In the genomic region with DNA sequence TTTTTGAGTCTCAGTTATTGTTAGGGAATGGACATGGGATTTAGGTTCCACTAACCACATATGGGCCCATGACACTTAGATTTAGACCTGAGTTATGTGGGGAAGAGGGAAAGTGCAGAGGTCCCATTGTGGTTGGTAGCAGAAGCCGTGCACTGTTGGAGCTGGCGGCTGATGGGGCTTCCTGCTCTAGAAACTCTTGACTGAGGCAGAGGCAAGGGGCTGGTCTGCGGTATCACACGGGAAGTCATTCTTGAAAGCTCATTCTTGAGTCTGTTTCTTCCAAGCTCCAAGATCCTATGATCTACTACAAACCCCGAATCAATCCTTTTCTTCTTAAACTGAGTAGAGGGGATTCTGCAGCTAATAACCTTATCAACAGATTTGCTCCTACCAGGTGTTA, we compare ENCODE assay signal across 13 cellular contexts. TPM values are rescaled to one million over a fixed set of nuclear protein-coding genes. Genes with fewer than 3 reads are reported as not detected.
A peak's percentile ranks its signal among the peaks of the same experiment; 100 is the strongest.
DNase-seq lines count a peak whose midpoint lies in the region; ATAC-seq, FAIRE-seq and TF ChIP-seq lines count a peak whose summit lies in the region.
"Had no signal": no experiment of that assay in that cellular context is flagged by ENCODE, and none has a peak within 500 bp of the region (broad histone marks: within the 10 kb centered on the region; RNA-seq: fewer than 3 reads in every experiment).

No MANE protein-coding gene starts in this region.

- H3K9me3 ChIP-seq in HepG2 (ENCODE audit: low read length), result no peaks in the 10 kb centered on the region
- H3K9me3 ChIP-seq: A549 had no signal

- peak; percentile 21 for DNase-seq in activated CD4-positive, alpha-beta T cell treated with anti-CD3 and anti-CD28 coated beads for 48 hours
- no peak for DNase-seq in activated CD4-positive, alpha-beta T cell treated with anti-CD3 and anti-CD28 coated beads for 1 hour
- DNase-seq in OCI-M1 (lab: John Stamatoyannopoulos, UW) (peak; percentile 9), HepG2 (ENCODE audit: low spot score) (no peak), NAMALWA (ENCODE audit: low spot score) (no peak), nucleus accumbens (lab: John Stamatoyannopoulos, UW) (no peak)
- peak; percentile 24 for DNase-seq in activated effector memory CD4-positive, alpha-beta T cell treated with Interleukin-2 at 50 U/mL for 16 hours
- peak; percentile 26 for DNase-seq in stimulated activated CD4-positive, alpha-beta T cell treated with anti-CD3 and anti-CD28 coated beads, Interleukin-4, amount 100 ng/mL, for 24 hours
- DNase-seq: aorta, dermis blood vessel endothelial cell, NCI-H2171 treated with DMSO at 0.1 percent for 48 hours had no signal

- no peaks in the 10 kb centered on the region for H3K36me3 ChIP-seq in HepG2 (replicated peaks in 1 of 2; ENCODE audit: control insufficient read depth in 1 of 2, insufficient read depth in 2 of 2, low read length in 2 of 2)

- H3K4me3 ChIP-seq in HepG2 (replicated peaks in 1 of 3; ENCODE audit: insufficient read depth in 1 of 3, low read depth in 2 of 3, low read length in 3 of 3), result no peak overlapping the region
- H3K4me3 ChIP-seq: A549 had no signal

- no peaks in the 10 kb centered on the region for H3K4me1 ChIP-seq in HepG2 (ENCODE audit: insufficient read depth, low read length)
- H3K4me1 ChIP-seq: A549 had no signal

- no peak for TF ChIP-seq RAD21 in HepG2 (CRISPR knock-in tag; IDR thresholded peaks at IDR 0.05)

- no peak overlapping the region for H2AFZ ChIP-seq in HepG2 (ENCODE audit: low read length)

- H3K27ac ChIP-seq in HepG2 (ENCODE audit: extremely low read length, insufficient read depth, low read length), result no peak overlapping the region
- H3K27ac ChIP-seq: A549 had no signal

- H3K9ac ChIP-seq in HepG2 (ENCODE audit: insufficient read depth, low read depth, low read length), result no peak overlapping the region

- no peak for TF ChIP-seq CTCF in HepG2 (CRISPR knock-in tag; IDR thresholded peaks at IDR 0.05)

- no peak for TF ChIP-seq EP300 in HepG2 (IDR thresholded peaks at IDR 0.05; ENCODE audit: low read depth in 2 of 2, low read length in 2 of 2)
- TF ChIP-seq EP300 in HepG2 (CRISPR knock-in tag; IDR thresholded peaks at IDR 0.05; ENCODE audit: borderline replicate concordance), result no peak

- BruUV-seq in HepG2 (replicated peaks; lab: Mats Ljungman, UMichigan), result no TSS peak

- 66% methylated on average over 3 of the region's 5 CpGs for WGBS in HepG2 (ENCODE audit: low lambda C conversion rate)

- ATAC-seq in HepG2, result no peak
- ATAC-seq: A549 had no signal

- H4K20me1 ChIP-seq in HepG2 (ENCODE audit: insufficient read depth, low read length), result no peaks in the 10 kb centered on the region

- CTCF ChIA-PET in HepG2 (lab: Yijun Ruan, JAX; ENCODE audit: low intra/inter-chr PET ratio, low total read pairs), result no interaction called here

- H3K79me2 ChIP-seq in HepG2 (ENCODE audit: insufficient read depth, low read length), result no peaks in the 10 kb centered on the region

- POLR2A ChIA-PET in HepG2 (lab: Yijun Ruan, JAX), result no interaction called here

- FAIRE-seq in HepG2 (lab: Jason Lieb, UNC), result no peak
- FAIRE-seq: A549 had no signal

- H3K27me3 ChIP-seq in HepG2 (ENCODE audit: control insufficient read depth in 1 of 2, insufficient read depth in 2 of 2, low read length in 2 of 2), result peaks cover 0 to 21% of the 10 kb centered on the region in 2 experiments; a peak in 1 of 5 replicates

- no peak for TF ChIP-seq POLR2A in HepG2 (IDR thresholded peaks at IDR 0.05; ENCODE audit: insufficient read depth in 1 of 2, low read depth in 2 of 2, low read length in 2 of 2)

- intact Hi-C loops in HepG2 (cut with micrococcal nuclease; ENCODE audit: unreplicated experiment), result no loop called here

- H3K4me2 ChIP-seq in HepG2 (ENCODE audit: low read depth, low read length), result no peak overlapping the region
- H3K4me2 ChIP-seq: A549 had no signal

- in situ Hi-C loops in HepG2 (cut with HindIII; ENCODE audit: extremely low pct_ligation_motif_present, low pct_unique_long_range_greater_than_20kb), result no loop called here

TF ChIP-seq in HepG2, 621 proteins besides CTCF, POLR2A, EP300 and RAD21 (continues in another document):
- no peak for TF ChIP-seq BHLHE40 (IDR thresholded peaks at IDR 0.05; ENCODE audit: low read length)
- TF ChIP-seq, protein P1, sequence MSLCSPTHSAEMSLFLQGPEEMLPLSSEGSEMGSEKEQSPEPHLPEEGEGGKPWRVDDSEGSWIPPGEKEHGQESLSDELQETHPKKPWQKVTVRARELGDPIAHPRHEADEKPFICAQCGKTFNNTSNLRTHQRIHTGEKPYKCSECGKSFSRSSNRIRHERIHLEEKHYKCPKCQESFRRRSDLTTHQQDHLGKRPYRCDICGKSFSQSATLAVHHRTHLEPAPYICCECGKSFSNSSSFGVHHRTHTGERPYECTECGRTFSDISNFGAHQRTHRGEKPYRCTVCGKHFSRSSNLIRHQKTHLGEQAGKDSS (CRISPR knock-in tag; IDR thresholded peaks at IDR 0.05; ENCODE audit: borderline replicate concordance, low read depth), result no peak
- TF ChIP-seq, protein P2, sequence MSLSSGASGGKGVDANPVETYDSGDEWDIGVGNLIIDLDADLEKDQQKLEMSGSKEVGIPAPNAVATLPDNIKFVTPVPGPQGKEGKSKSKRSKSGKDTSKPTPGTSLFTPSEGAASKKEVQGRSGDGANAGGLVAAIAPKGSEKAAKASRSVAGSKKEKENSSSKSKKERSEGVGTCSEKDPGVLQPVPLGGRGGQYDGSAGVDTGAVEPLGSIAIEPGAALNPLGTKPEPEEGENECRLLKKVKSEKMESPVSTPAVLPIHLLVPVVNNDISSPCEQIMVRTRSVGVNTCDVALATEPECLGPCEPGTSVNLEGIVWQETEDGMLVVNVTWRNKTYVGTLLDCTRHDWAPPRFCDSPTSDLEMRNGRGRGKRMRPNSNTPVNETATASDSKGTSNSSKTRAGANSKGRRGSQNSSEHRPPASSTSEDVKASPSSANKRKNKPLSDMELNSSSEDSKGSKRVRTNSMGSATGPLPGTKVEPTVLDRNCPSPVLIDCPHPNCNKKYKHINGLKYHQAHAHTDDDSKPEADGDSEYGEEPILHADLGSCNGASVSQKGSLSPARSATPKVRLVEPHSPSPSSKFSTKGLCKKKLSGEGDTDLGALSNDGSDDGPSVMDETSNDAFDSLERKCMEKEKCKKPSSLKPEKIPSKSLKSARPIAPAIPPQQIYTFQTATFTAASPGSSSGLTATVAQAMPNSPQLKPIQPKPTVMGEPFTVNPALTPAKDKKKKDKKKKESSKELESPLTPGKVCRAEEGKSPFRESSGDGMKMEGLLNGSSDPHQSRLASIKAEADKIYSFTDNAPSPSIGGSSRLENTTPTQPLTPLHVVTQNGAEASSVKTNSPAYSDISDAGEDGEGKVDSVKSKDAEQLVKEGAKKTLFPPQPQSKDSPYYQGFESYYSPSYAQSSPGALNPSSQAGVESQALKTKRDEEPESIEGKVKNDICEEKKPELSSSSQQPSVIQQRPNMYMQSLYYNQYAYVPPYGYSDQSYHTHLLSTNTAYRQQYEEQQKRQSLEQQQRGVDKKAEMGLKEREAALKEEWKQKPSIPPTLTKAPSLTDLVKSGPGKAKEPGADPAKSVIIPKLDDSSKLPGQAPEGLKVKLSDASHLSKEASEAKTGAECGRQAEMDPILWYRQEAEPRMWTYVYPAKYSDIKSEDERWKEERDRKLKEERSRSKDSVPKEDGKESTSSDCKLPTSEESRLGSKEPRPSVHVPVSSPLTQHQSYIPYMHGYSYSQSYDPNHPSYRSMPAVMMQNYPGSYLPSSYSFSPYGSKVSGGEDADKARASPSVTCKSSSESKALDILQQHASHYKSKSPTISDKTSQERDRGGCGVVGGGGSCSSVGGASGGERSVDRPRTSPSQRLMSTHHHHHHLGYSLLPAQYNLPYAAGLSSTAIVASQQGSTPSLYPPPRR (CRISPR knock-in tag; IDR thresholded peaks at IDR 0.05; ENCODE audit: borderline replicate concordance), result no peak
- TF ChIP-seq GABPB1 (CRISPR knock-in tag; IDR thresholded peaks at IDR 0.05), result no peak

RNA-seq across cellular contexts. Expression of a gene that starts 56.9 kb away (rescaled TPM):
- total RNA-seq in HepG2 (2016; rRNA removed; fragmentation: Illumina TruSeq; extraction: Trizol), result not detected in 2 replicates
- total RNA-seq in HepG2 (2016; cell fraction: cytosol; rRNA removed; fragmentation: Illumina TruSeq; extraction: Trizol; ENCODE audit: low read depth), result not detected in 2 replicates
- total RNA-seq in HepG2 (2016; cell fraction: insoluble cytoplasmic fraction; rRNA removed; fragmentation: Illumina TruSeq; extraction: Trizol), result not detected in 2 replicates
- not detected in 2 replicates for total RNA-seq in HepG2 (2016; cell fraction: membrane; rRNA removed; fragmentation: Illumina TruSeq; extraction: Trizol)
- total RNA-seq in HepG2 (2016; cell fraction: nucleus; rRNA removed; fragmentation: Illumina TruSeq; extraction: Trizol), result not detected in 2 replicates
- polyA plus RNA-seq in HepG2 (2011; rRNA removed), result not detected in 2 replicates
- not detected in 2 replicates for polyA plus RNA-seq in HepG2 (2011; cell fraction: cytosol; rRNA removed)
- not detected in 2 replicates for polyA plus RNA-seq in HepG2 (2011; cell fraction: nucleus; rRNA removed)
- not detected in 2 replicates for polyA plus RNA-seq in HepG2 (2012)
- not detected in 2 replicates for polyA plus RNA-seq in HepG2 (2016; cell fraction: cytosol; fragmentation: Illumina TruSeq; extraction: Trizol; ENCODE audit: low read depth)
- not detected in 2 replicates for polyA plus RNA-seq in HepG2 (2016; cell fraction: insoluble cytoplasmic fraction; fragmentation: Illumina TruSeq; extraction: Trizol; ENCODE audit: low read depth)
- polyA plus RNA-seq in HepG2 (2016; cell fraction: membrane; fragmentation: Illumina TruSeq; extraction: Trizol; ENCODE audit: low read depth), result not detected in 2 replicates
- not detected in 2 replicates for polyA plus RNA-seq in HepG2 (2016; cell fraction: nucleus; fragmentation: Illumina TruSeq; extraction: Trizol; ENCODE audit: insufficient read depth, low read depth)
- not detected in 2 replicates for polyA minus RNA-seq in HepG2 (2011; rRNA and poly(A)+ RNA removed; ENCODE audit: low replicate concordance)
- not detected in 2 replicates for polyA minus RNA-seq in HepG2 (2011; cell fraction: cytosol; rRNA and poly(A)+ RNA removed)
- polyA minus RNA-seq in HepG2 (2011; cell fraction: nucleus; rRNA and poly(A)+ RNA removed), result not detected in 2 replicates
- total RNA-seq: dermis blood vessel endothelial cell, lung microvascular endothelial cell had no signal
- polyA plus RNA-seq: A549 had no signal

Comparison
In these comparisons a context has a peak if more than half of its experiments do, and no peak if none do; other contexts are left out.
1. DNase-seq: peak in activated CD4-positive, alpha-beta T cell treated with anti-CD3 and anti-CD28 coated beads for 48 hours (single experiment), OCI-M1 (single experiment), activated effector memory CD4-positive, alpha-beta T cell treated with Interleukin-2 at 50 U/mL for 16 hours (single experiment) and stimulated activated CD4-positive, alpha-beta T cell treated with anti-CD3 and anti-CD28 coated beads, Interleukin-4, amount 100 ng/mL, for 24 hours (single experiment); none in activated CD4-positive, alpha-beta T cell treated with anti-CD3 and anti-CD28 coated beads for 1 hour (single experiment), HepG2 (single experiment), NAMALWA (single experiment) and nucleus accumbens (0 of 56).